Comparison of ENCODE assay signal across 13 cellular contexts in genomic region chr4:31175242-31175910, GRCh38.
DNase-seq lines count a peak whose midpoint lies in the region; ATAC-seq, FAIRE-seq and TF ChIP-seq lines count a peak whose summit lies in the region.
"Had no signal": no experiment of that assay in that cellular context is flagged by ENCODE, and none has a peak within 500 bp of the region (broad histone marks: within the 10 kb centered on the region; RNA-seq: fewer than 3 reads in every experiment).

No MANE protein-coding gene starts in this region.

- no peak overlapping the region for H2AFZ ChIP-seq in endothelial cell of umbilical vein (ENCODE audit: low read depth, low read length)

- H3K27ac ChIP-seq in RWPE1 (no peak overlapping the region), endothelial cell of umbilical vein (ENCODE audit: insufficient read depth, low read depth, low read length) (no peak overlapping the region)
- H3K27ac ChIP-seq: C4-2B had no signal

- no peaks in the 10 kb centered on the region for H4K20me1 ChIP-seq in endothelial cell of umbilical vein (replicated peaks; ENCODE audit: control insufficient read depth, extremely low read depth, insufficient read depth, low read length)

- no peaks in the 10 kb centered on the region for H3K79me2 ChIP-seq in endothelial cell of umbilical vein (ENCODE audit: control insufficient read depth, insufficient read depth, low read length)

- BruUV-seq in endothelial cell of umbilical vein (replicated peaks; lab: Mats Ljungman, UMichigan) = no TSS peak

- intact Hi-C loops in endothelial cell of umbilical vein (cut with micrococcal nuclease) = no loop called here

- H3K9me1 ChIP-seq in endothelial cell of umbilical vein (replicated peaks; ENCODE audit: control insufficient read depth, extremely low read depth, insufficient read depth, low read length) = no peaks in the 10 kb centered on the region

- no peaks in the 10 kb centered on the region for H3K9me3 ChIP-seq in endothelial cell of umbilical vein (replicated peaks; ENCODE audit: control insufficient read depth, insufficient read depth, low read length)

- TF ChIP-seq CTCF in RWPE1 (conservative IDR thresholded peaks at IDR 0.05; ENCODE audit: low read depth) (no peak), endothelial cell of umbilical vein (IDR thresholded peaks at IDR 0.05; ENCODE audit: extremely low read depth in 1 of 2, insufficient read depth in 1 of 2, low read depth in 1 of 2, low read length in 2 of 2) (no peak)

- TF ChIP-seq POLR2A in endothelial cell of umbilical vein (IDR thresholded peaks at IDR 0.05; ENCODE audit: low read depth, low read length) = no peak

- H3K4me2 ChIP-seq in endothelial cell of umbilical vein (ENCODE audit: insufficient read depth, low read length) = no peak overlapping the region

- dilution Hi-C loops in endothelial cell of umbilical vein (cut with MboI; ENCODE audit: extremely low pct_ligation_motif_present, low sequenced_read_pairs) = no loop called here

- ATAC-seq in HG02852 (IDR thresholded peaks at IDR 0.05; ENCODE audit: unreplicated experiment) (no peak), GM21423 (IDR thresholded peaks at IDR 0.05; ENCODE audit: unreplicated experiment) (no peak)

- DNase-seq in HK-2 (ENCODE audit: unreplicated experiment) = peak; percentile 4
- peak; percentile 4 for DNase-seq in RWPE1 (ENCODE audit: low spot score)
- peak; percentile 7 for DNase-seq in endothelial cell of umbilical vein (ENCODE audit: low read depth, low spot score)
- peak; percentile 1 for DNase-seq in renal cortical epithelial cell (ENCODE audit: low read depth)
- no peak for DNase-seq in NCI-H345 treated with DMSO at 0.1 percent for 48 hours (lab: John Stamatoyannopoulos, UW; ENCODE audit: unreplicated experiment)
- DNase-seq: HFFc6, NCI-H1436 treated with DMSO at 0.1 percent for 48 hours, NCI-H2081, NCI-H345, SHP77 treated with DMSO at 0.1 percent for 48 hours had no signal

- no peaks in the 10 kb centered on the region for H3K36me3 ChIP-seq in endothelial cell of umbilical vein (ENCODE audit: control insufficient read depth in 2 of 2, extremely low read depth in 1 of 2, insufficient read depth in 2 of 2, low read length in 2 of 2)

- no peak overlapping the region for H3K4me3 ChIP-seq in endothelial cell of umbilical vein (replicated peaks in 1 of 3; ENCODE audit: insufficient read depth in 1 of 3, low read depth in 1 of 3, low read length in 3 of 3)

- CTCF ChIA-PET in RWPE1 (lab: Yijun Ruan, JAX) (no interaction called here), endothelial cell of umbilical vein (lab: Charles Lee) (no interaction called here)

- H3K9ac ChIP-seq in endothelial cell of umbilical vein (replicated peaks; ENCODE audit: extremely low read depth, insufficient read depth, low read length) = no peak overlapping the region

- no peak for FAIRE-seq in endothelial cell of umbilical vein (lab: Jason Lieb, UNC)

- no peaks in the 10 kb centered on the region for H3K27me3 ChIP-seq in endothelial cell of umbilical vein (ENCODE audit: control insufficient read depth in 2 of 2, insufficient read depth in 2 of 2, low read length in 2 of 2)

- POLR2A ChIA-PET in RWPE1 (lab: Yijun Ruan, JAX; ENCODE audit: low non-redundant PET) (no interaction called here), endothelial cell of umbilical vein (lab: Charles Lee) (no interaction called here)

- no peaks in the 10 kb centered on the region for H3K4me1 ChIP-seq in endothelial cell of umbilical vein (ENCODE audit: control insufficient read depth, extremely low read depth, insufficient read depth, low read length)

TF ChIP-seq in endothelial cell of umbilical vein, 7 proteins besides CTCF, POLR2A, EP300 and RAD21:
- TF ChIP-seq FOS (IDR thresholded peaks at IDR 0.05; ENCODE audit: borderline replicate concordance, insufficient read depth, low read length) (peak; percentile 57), JUN (IDR thresholded peaks at IDR 0.05; ENCODE audit: borderline replicate concordance, insufficient read depth, insufficient read length, low read depth) (no peak), MYC (IDR thresholded peaks at IDR 0.05; ENCODE audit: low read depth, low read length) (no peak), POLR2AphosphoS5 (IDR thresholded peaks at IDR 0.05; ENCODE audit: insufficient read depth, low read depth, low read length) (no peak)
TF ChIP-seq in endothelial cell of umbilical vein: peak in this region for 1.
